Comparison of ENCODE assay signal across 1 cellular context in the genomic region with DNA sequence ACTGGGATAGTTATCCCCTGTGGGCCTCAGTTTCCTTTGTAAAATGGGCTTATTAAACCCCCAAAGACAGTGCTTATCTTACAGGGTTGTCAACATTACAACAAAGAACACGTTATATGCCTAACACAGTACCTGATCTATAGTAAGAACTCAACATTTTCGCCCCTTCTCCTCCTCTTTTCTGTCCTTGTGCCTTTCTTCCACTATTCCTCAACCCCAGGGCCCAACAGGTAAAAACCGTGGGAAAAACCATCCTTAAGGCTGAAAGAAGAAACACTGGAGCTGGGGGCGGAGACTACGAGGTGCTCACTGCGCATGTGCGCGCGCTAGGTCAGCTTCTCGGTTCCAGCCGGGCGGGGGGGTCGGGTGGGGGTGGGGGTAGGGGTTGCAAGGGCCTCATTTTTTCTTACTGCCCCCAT.
TF ChIP-seq lines count a peak whose summit lies in the region.

No MANE protein-coding gene starts in this region.

TF ChIP-seq in K562, 482 proteins besides CTCF, POLR2A, EP300 and RAD21 (continued from another document):
- TF ChIP-seq, protein P1, sequence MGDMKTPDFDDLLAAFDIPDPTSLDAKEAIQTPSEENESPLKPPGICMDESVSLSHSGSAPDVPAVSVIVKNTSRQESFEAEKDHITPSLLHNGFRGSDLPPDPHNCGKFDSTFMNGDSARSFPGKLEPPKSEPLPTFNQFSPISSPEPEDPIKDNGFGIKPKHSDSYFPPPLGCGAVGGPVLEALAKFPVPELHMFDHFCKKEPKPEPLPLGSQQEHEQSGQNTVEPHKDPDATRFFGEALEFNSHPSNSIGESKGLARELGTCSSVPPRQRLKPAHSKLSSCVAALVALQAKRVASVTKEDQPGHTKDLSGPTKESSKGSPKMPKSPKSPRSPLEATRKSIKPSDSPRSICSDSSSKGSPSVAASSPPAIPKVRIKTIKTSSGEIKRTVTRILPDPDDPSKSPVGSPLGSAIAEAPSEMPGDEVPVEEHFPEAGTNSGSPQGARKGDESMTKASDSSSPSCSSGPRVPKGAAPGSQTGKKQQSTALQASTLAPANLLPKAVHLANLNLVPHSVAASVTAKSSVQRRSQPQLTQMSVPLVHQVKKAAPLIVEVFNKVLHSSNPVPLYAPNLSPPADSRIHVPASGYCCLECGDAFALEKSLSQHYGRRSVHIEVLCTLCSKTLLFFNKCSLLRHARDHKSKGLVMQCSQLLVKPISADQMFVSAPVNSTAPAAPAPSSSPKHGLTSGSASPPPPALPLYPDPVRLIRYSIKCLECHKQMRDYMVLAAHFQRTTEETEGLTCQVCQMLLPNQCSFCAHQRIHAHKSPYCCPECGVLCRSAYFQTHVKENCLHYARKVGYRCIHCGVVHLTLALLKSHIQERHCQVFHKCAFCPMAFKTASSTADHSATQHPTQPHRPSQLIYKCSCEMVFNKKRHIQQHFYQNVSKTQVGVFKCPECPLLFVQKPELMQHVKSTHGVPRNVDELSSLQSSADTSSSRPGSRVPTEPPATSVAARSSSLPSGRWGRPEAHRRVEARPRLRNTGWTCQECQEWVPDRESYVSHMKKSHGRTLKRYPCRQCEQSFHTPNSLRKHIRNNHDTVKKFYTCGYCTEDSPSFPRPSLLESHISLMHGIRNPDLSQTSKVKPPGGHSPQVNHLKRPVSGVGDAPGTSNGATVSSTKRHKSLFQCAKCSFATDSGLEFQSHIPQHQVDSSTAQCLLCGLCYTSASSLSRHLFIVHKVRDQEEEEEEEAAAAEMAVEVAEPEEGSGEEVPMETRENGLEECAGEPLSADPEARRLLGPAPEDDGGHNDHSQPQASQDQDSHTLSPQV (IDR thresholded peaks at IDR 0.05): 0 out of 2 replicates have a peak, but pooled peaks have one; percentile 21
- TF ChIP-seq RFX7 (CRISPR knock-in tag; IDR thresholded peaks at IDR 0.05) (no peak), NRF1 (conservative IDR thresholded peaks at IDR 0.05 in 1 of 2, IDR thresholded peaks at IDR 0.05 in 1 of 2) (peak; percentile 89 to 91), MEIS2 (IDR thresholded peaks at IDR 0.05; ENCODE audit: partially characterized antibody) (peak; percentile 18), BRD9 (IDR thresholded peaks at IDR 0.05; ENCODE audit: low read depth, partially characterized antibody) (peak; percentile 32), THRAP3 (IDR thresholded peaks at IDR 0.05; ENCODE audit: borderline replicate concordance) (0 out of 2 replicates have a peak, but pooled peaks have one; percentile 23), KDM1A (IDR thresholded peaks at IDR 0.05) (peak; percentile 13 to 44; a peak in 3 of 4 replicates), ZNF174 (CRISPR knock-in tag; IDR thresholded peaks at IDR 0.05) (no peak), ZNF224 (CRISPR knock-in tag; IDR thresholded peaks at IDR 0.05) (no peak), TOE1 (IDR thresholded peaks at IDR 0.05; ENCODE audit: borderline replicate concordance) (0 out of 2 replicates have a peak, but pooled peaks have one; percentile 6), TOE1 (CRISPR knock-in tag; IDR thresholded peaks at IDR 0.05; ENCODE audit: borderline replicate concordance, low read depth) (no peak), CHD2 (IDR thresholded peaks at IDR 0.05; ENCODE audit: low read depth, low read length) (no peak), SIN3A (IDR thresholded peaks at IDR 0.05; ENCODE audit: borderline replicate concordance in 2 of 2, control insufficient read depth in 1 of 2, low read depth in 2 of 2, low read length in 2 of 2) (peak in 1 of 2 experiments; percentile 9; a peak in 1 of 4 replicates), ZC3H11A (IDR thresholded peaks at IDR 0.05; ENCODE audit: low read depth, low read length) (no peak), HDAC1 (IDR thresholded peaks at IDR 0.05) (peak in 1 of 2 experiments; percentile 13; a peak in 1 of 4 replicates)
TF ChIP-seq in K562: peak in this region for 12.
